Comparison of ENCODE assay signal across 8 cellular contexts in genomic region chr6:42224222-42225042, GRCh38. TPM values are rescaled to one million over a fixed set of nuclear protein-coding genes. Genes with fewer than 3 reads are reported as not detected.
A peak's percentile ranks its signal among the peaks of the same experiment; 100 is the strongest.
DNase-seq lines count a peak whose midpoint lies in the region; ATAC-seq and TF ChIP-seq lines count a peak whose summit lies in the region.

No MANE protein-coding gene starts in this region.

- H3K9ac ChIP-seq in mammary epithelial cell (ENCODE audit: insufficient read depth, low read length): peak overlapping the region; percentile 63

- H3K4me1 ChIP-seq in mammary epithelial cell (ENCODE audit: insufficient read depth, low read length): peaks cover 66% of the 10 kb centered on the region

- H4K20me1 ChIP-seq in mammary epithelial cell (ENCODE audit: insufficient read depth, low read length): no peaks in the 10 kb centered on the region

- TF ChIP-seq CTCF in GM06990 (IDR thresholded peaks at IDR 0.05; ENCODE audit: insufficient read depth, low read length, poor library complexity, severe bottlenecking) (no peak), mammary epithelial cell (conservative IDR thresholded peaks at IDR 0.05 in 1 of 2, IDR thresholded peaks at IDR 0.05 in 1 of 2; ENCODE audit: extremely low read depth in 1 of 2, insufficient read depth in 1 of 2, low read depth in 1 of 2, low read length in 2 of 2) (no peak)

- dilution Hi-C loops in mammary epithelial cell (cut with HindIII; ENCODE audit: low sequenced_read_pairs): no loop called here

- no peaks in the 10 kb centered on the region for H3K79me2 ChIP-seq in mammary epithelial cell (ENCODE audit: insufficient read depth, low read length)

- in situ Hi-C loops in mammary epithelial cell (cut with MboI; ENCODE audit: low sequenced_read_pairs in 2 of 2): loop anchor here (25.0 kb wide), 3 partner anchors 313 to 663 kb away; partner anchors contain the start of genes FRS3 (in 1 of the 2), PRICKLE4 (in 1 of the 2), RPL7L1 (in 1 of the 2) and TOMM6 (in 1 of the 2)

- intact Hi-C loops in mammary epithelial cell (cut with micrococcal nuclease): loop anchor here (5.0 to 10.0 kb wide), 3 partner anchors 228 to 650 kb away; partner anchors contain the start of genes RPL7L1 and TRERF1

- peak overlapping the region; percentile 73 for H3K4me2 ChIP-seq in mammary epithelial cell (ENCODE audit: insufficient read depth, low read depth, low read length)

- DNase-seq in GM06990 (ENCODE audit: extremely low read depth, insufficient read length) (peak; percentile 78), mammary epithelial cell (peak; percentile 94), ecto neural progenitor cell (ENCODE audit: low spot score) (no peak), Kasumi-1 (lab: John Stamatoyannopoulos, UW) (no peak), HPDE6-E6E7 (ENCODE audit: extremely low spot score) (no peak), KG1 (lab: John Stamatoyannopoulos, UW) (no peak)

- no peaks in the 10 kb centered on the region for H3K9me3 ChIP-seq in mammary epithelial cell (replicated peaks; ENCODE audit: insufficient read depth, low read length)

- WGBS in mammary epithelial cell (ENCODE audit: low coverage, missing lambda C conversion rate): 26% methylated on average over 11 of the region's 12 CpGs

- CTCF ChIA-PET in mammary epithelial cell (lab: Charles Lee; ENCODE audit: low non-redundant PET): interaction anchor here (0.6 kb wide), 1 partner anchor 323 kb away, joined by 3 read pairs; no protein-coding TSS in a partner anchor

- H3K27me3 ChIP-seq in GM06990 (replicated peaks; ENCODE audit: control insufficient read depth, insufficient read depth, low read length): no peaks in the 10 kb centered on the region
- no peaks in the 10 kb centered on the region for H3K27me3 ChIP-seq in mammary epithelial cell (ENCODE audit: insufficient read depth, low read length)

- H2AFZ ChIP-seq in mammary epithelial cell (ENCODE audit: low read depth, low read length): no peak overlapping the region

- peak overlapping the region; percentile 95 for H3K27ac ChIP-seq in mammary epithelial cell (ENCODE audit: insufficient read depth, low read depth, low read length)

- H3K36me3 ChIP-seq in GM06990 (ENCODE audit: control insufficient read depth, insufficient read depth, low read length) (no peaks in the 10 kb centered on the region), mammary epithelial cell (ENCODE audit: insufficient read depth, low read length) (no peaks in the 10 kb centered on the region)

- H3K4me3 ChIP-seq in GM06990 (replicated peaks; ENCODE audit: low read depth, low read length): no peak overlapping the region; the same call in 1 of the 2 replicates
- H3K4me3 ChIP-seq in mammary epithelial cell (replicated peaks in 1 of 3; ENCODE audit: insufficient read depth in 1 of 3, low read depth in 2 of 3, low read length in 3 of 3): peak overlapping the region; percentile 1 to 19 (median 4)

- no TSS peak for BruUV-seq in mammary epithelial cell (replicated peaks; lab: Mats Ljungman, UMichigan)

- ATAC-seq in GM21390 (IDR thresholded peaks at IDR 0.05; ENCODE audit: unreplicated experiment): peak; percentile 89
- peak; percentile 88 for ATAC-seq in HG03558 (IDR thresholded peaks at IDR 0.05; ENCODE audit: extremely low read depth, unreplicated experiment)

RNA-seq across cellular contexts. Expression of gene MRPS10, which starts 6.8 kb away (rescaled TPM):
- total RNA-seq in mammary epithelial cell: 10 to 100 TPM; 41.2 to 50.9 TPM
- polyA plus RNA-seq in mammary epithelial cell: 51.2 TPM
- 13.8 TPM for polyA minus RNA-seq in mammary epithelial cell

RNA-seq across cellular contexts. Expression of gene GUCA1B, which starts 29.7 kb away (rescaled TPM):
- total RNA-seq in mammary epithelial cell: under 1 TPM in 1 of 2 donors, not detected in 1; 0.17 TPM
- 0.39 TPM for polyA plus RNA-seq in mammary epithelial cell
- not detected for polyA minus RNA-seq in mammary epithelial cell

RNA-seq across cellular contexts. Expression of gene GUCA1A, which starts 51.3 kb away (rescaled TPM):
- not detected for total RNA-seq in mammary epithelial cell
- not detected for polyA plus RNA-seq in mammary epithelial cell
- not detected for polyA minus RNA-seq in mammary epithelial cell

Comparison
In these comparisons a context has a peak if more than half of its experiments do, and no peak if none do; other contexts are left out.
1. DNase-seq: peak in GM06990 (single experiment) and mammary epithelial cell (single experiment); none in ecto neural progenitor cell (single experiment), Kasumi-1 (0 of 2), HPDE6-E6E7 (single experiment) and KG1 (single experiment).